ENCODE assay signal across 8 cellular contexts in the genomic region with DNA sequence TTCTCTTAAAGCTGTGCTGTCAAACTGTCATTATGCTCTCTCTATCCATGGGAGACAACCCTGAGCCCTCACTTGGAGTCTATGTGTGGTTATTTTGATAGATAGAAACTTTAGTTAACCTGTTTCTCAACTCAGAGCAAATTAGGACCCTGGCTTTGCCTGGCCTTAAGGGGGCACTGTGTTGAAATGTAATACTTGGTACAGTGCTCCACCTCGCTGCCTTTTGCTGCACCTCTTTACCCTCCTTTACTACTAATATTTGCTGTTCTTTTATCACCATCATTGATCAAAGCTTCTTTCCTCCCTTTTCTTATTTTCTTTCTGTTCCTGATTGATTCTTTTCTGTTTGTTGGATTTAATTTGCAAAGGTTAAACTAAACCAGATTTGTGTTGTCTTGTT. TPM values are rescaled to one million over a fixed set of nuclear protein-coding genes. Genes with fewer than 3 reads are reported as not detected.
DNase-seq lines count a peak whose midpoint lies in the region; ATAC-seq and TF ChIP-seq lines count a peak whose summit lies in the region.

No MANE protein-coding gene starts in this region.

- intact Hi-C loops in right lobe of liver (cut with DNase I): no loop called here

- H3K4me1 ChIP-seq in right lobe of liver: peaks cover 0 to 22% (median 5%) of the 10 kb centered on the region in 4 donors

- no peak for TF ChIP-seq POLR2A in right lobe of liver (IDR thresholded peaks at IDR 0.05)

- TF ChIP-seq CTCF in VCaP (conservative IDR thresholded peaks at IDR 0.05) (peak; percentile 67), right lobe of liver (IDR thresholded peaks at IDR 0.05) (peak; percentile 26 to 60 (median 55))

- peak; percentile 58 for ATAC-seq in GM21529 (IDR thresholded peaks at IDR 0.05; ENCODE audit: unreplicated experiment)
- ATAC-seq in right lobe of liver: peak; percentile 76 to 90 (median 83)

- no peaks in the 10 kb centered on the region for H3K27me3 ChIP-seq in right lobe of liver

- DNase-seq in EH (ENCODE audit: low read depth) (peak; percentile 7), right lobe of liver (no peak), NCI-H1048 (lab: John Stamatoyannopoulos, UW) (no peak), GM03348 (ENCODE audit: low spot score) (no peak), NCI-H2196 (lab: John Stamatoyannopoulos, UW; ENCODE audit: unreplicated experiment) (no peak), hepatic stellate cell (ENCODE audit: low spot score) (no peak)

- H3K27ac ChIP-seq in VCaP (no peak overlapping the region), right lobe of liver (no peak overlapping the region)

- H3K9me3 ChIP-seq in right lobe of liver: no peaks in the 10 kb centered on the region

- H3K36me3 ChIP-seq in right lobe of liver: no peaks in the 10 kb centered on the region

- 46% methylated on average over 1 of the region's 1 CpG for WGBS in right lobe of liver (ENCODE audit: insufficient coverage, low coverage, low lambda C conversion rate, missing lambda C conversion rate)

- no peak overlapping the region for H3K4me3 ChIP-seq in right lobe of liver

RNA-seq across cellular contexts. Expression of a gene that starts 34.3 kb away (rescaled TPM):
- total RNA-seq in right lobe of liver: 10 to 100 TPM; 53.8 to 70.9 (median 65.1) TPM
